16 cellular contexts compared by ENCODE assay signal in the genomic region with DNA sequence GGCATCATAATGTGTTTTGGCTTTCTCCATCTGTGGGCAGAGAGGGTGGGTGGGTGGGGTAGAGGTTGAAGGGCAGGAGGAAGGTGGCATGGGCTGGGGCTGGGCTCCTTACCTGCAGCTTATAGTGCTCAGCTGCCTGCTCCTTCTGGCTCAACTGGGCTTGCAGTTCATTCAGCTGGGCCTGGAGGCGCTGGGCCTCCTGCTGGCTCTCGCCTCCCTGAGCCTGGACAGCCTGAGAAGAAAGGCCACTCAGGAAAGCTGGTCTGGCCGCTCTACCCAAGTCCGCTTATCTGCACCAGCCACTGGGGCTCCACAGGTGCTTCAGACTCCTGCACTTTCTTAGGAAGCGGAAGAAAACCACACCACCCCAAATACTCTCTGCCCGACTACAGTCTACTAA. TPM values are rescaled to one million over a fixed set of nuclear protein-coding genes. Genes with fewer than 3 reads are reported as not detected.
DNase-seq lines count a peak whose midpoint lies in the region; ATAC-seq and TF ChIP-seq lines count a peak whose summit lies in the region.
"Had no signal": no experiment of that assay in that cellular context is flagged by ENCODE, and none has a peak within 500 bp of the region (broad histone marks: within the 10 kb centered on the region; RNA-seq: fewer than 3 reads in every experiment).

No MANE protein-coding gene starts in this region.

- H3K36me3 Mint-ChIP-seq in activated naive CD4-positive, alpha-beta T cell treated with anti-CD3 and anti-CD28 coated beads, Interleukin-2, amount 50 U/mL, for 24 hours = peaks cover 4% of the 10 kb centered on the region
- peaks cover 39% of the 10 kb centered on the region for H3K36me3 Mint-ChIP-seq in activated naive CD4-positive, alpha-beta T cell treated with anti-CD3 and anti-CD28 coated beads for 36 hours (ENCODE audit: low read depth)
- H3K36me3 Mint-ChIP-seq in brain = peaks cover 75% of the 10 kb centered on the region
- peaks cover 97% of the 10 kb centered on the region for H3K36me3 Mint-ChIP-seq in stimulated activated effector memory CD8-positive, alpha-beta T cell treated with anti-CD3 and anti-CD28 coated beads, Interleukin-12 subunit alpha, Interleukin-12 subunit beta, amount 100 ng/mL, for 72 hours

- TF ChIP-seq CTCF in GM13976 (IDR thresholded peaks at IDR 0.05; ENCODE audit: borderline replicate concordance, control extremely low read depth, extremely low read depth, insufficient read depth, missing control alignments) = no peak
- no peak for TF ChIP-seq CTCF in brain (conservative IDR thresholded peaks at IDR 0.05)

- H3K9me3 Mint-ChIP-seq in activated naive CD4-positive, alpha-beta T cell treated with anti-CD3 and anti-CD28 coated beads, Interleukin-2, amount 50 U/mL, for 24 hours = no peaks in the 10 kb centered on the region
- H3K9me3 Mint-ChIP-seq in activated naive CD4-positive, alpha-beta T cell treated with anti-CD3 and anti-CD28 coated beads for 36 hours = no peaks in the 10 kb centered on the region
- H3K9me3 Mint-ChIP-seq in brain = peaks cover 0 to 4% (median 0%) of the 10 kb centered on the region in 5 experiments
- H3K9me3 Mint-ChIP-seq in stimulated activated effector memory CD8-positive, alpha-beta T cell treated with anti-CD3 and anti-CD28 coated beads, Interleukin-12 subunit alpha, Interleukin-12 subunit beta, amount 100 ng/mL, for 72 hours = no peaks in the 10 kb centered on the region

- CTCF ChIA-PET in activated naive CD4-positive, alpha-beta T cell treated with anti-CD3 and anti-CD28 coated beads for 36 hours (lab: Charles Lee) = interaction anchor here (0.6 to 1.5 kb wide), 3 partner anchors 10 to 32 kb away, joined by 3 to 5 read pairs (median 4); no protein-coding TSS in a partner anchor

- peak overlapping the region; percentile 9 for H3K27ac Mint-ChIP-seq in activated naive CD4-positive, alpha-beta T cell treated with anti-CD3 and anti-CD28 coated beads, Interleukin-2, amount 50 U/mL, for 24 hours
- no peak overlapping the region for H3K27ac Mint-ChIP-seq in activated naive CD4-positive, alpha-beta T cell treated with anti-CD3 and anti-CD28 coated beads for 36 hours
- H3K27ac Mint-ChIP-seq in brain = peak overlapping the region in 3 of 5 experiments; percentile 76 to 89 (median 80)
- H3K27ac Mint-ChIP-seq in stimulated activated effector memory CD8-positive, alpha-beta T cell treated with anti-CD3 and anti-CD28 coated beads, Interleukin-12 subunit alpha, Interleukin-12 subunit beta, amount 100 ng/mL, for 72 hours = peak overlapping the region; percentile 59

- H3K27me3 Mint-ChIP-seq in activated naive CD4-positive, alpha-beta T cell treated with anti-CD3 and anti-CD28 coated beads, Interleukin-2, amount 50 U/mL, for 24 hours = no peaks in the 10 kb centered on the region
- H3K27me3 Mint-ChIP-seq in activated naive CD4-positive, alpha-beta T cell treated with anti-CD3 and anti-CD28 coated beads for 36 hours (ENCODE audit: low read depth) = no peaks in the 10 kb centered on the region
- no peaks in the 10 kb centered on the region for H3K27me3 Mint-ChIP-seq in brain
- H3K27me3 Mint-ChIP-seq: CD4-positive, CD25-positive, alpha-beta regulatory T cell had no signal

- in situ Hi-C loops in GM13976 (cut with MboI; ENCODE audit: low sequenced_read_pairs, unreplicated experiment) = no loop called here

- H3K4me3 Mint-ChIP-seq in activated naive CD4-positive, alpha-beta T cell treated with anti-CD3 and anti-CD28 coated beads, Interleukin-2, amount 50 U/mL, for 24 hours = no peak overlapping the region
- no peak overlapping the region for H3K4me3 Mint-ChIP-seq in activated naive CD4-positive, alpha-beta T cell treated with anti-CD3 and anti-CD28 coated beads for 36 hours
- no peak overlapping the region for H3K4me3 Mint-ChIP-seq in brain
- H3K4me3 Mint-ChIP-seq in stimulated activated effector memory CD8-positive, alpha-beta T cell treated with anti-CD3 and anti-CD28 coated beads, Interleukin-12 subunit alpha, Interleukin-12 subunit beta, amount 100 ng/mL, for 72 hours = no peak overlapping the region

- ATAC-seq in stimulated activated effector memory CD8-positive, alpha-beta T cell treated with anti-CD3 and anti-CD28 coated beads, Interleukin-12 subunit alpha, Interleukin-12 subunit beta, amount 100 ng/mL, for 72 hours = no peak
- ATAC-seq: PC-3 had no signal

- no peak for DNase-seq in activated naive CD4-positive, alpha-beta T cell treated with anti-CD3 and anti-CD28 coated beads for 36 hours
- peak; percentile 2 for DNase-seq in GM13976 (ENCODE audit: low spot score)
- DNase-seq in stimulated activated effector memory CD8-positive, alpha-beta T cell treated with anti-CD3 and anti-CD28 coated beads, Interleukin-12 subunit alpha, Interleukin-12 subunit beta, amount 100 ng/mL, for 72 hours (ENCODE audit: low spot score in 2 of 2) = no peak
- DNase-seq in NOMO-1 treated with DMSO at 0.1 percent for 48 hours (lab: John Stamatoyannopoulos, UW; ENCODE audit: unreplicated experiment) = no peak
- no peak for DNase-seq in epidermal melanocyte (ENCODE audit: insufficient read length, low spot score)
- DNase-seq: AML-193; CD4-positive, CD25-positive, alpha-beta regulatory T cell; DMS79 treated with DMSO at 0.1 percent for 48 hours; GDM1; MG63; NCI-H1105; NCI-H1694 treated with DMSO at 0.1 percent for 48 hours; NCI-H345; PC-3 had no signal

- intact Hi-C loops in activated naive CD4-positive, alpha-beta T cell treated with anti-CD3 and anti-CD28 coated beads for 36 hours (cut with micrococcal nuclease) = no loop called here

- no peaks in the 10 kb centered on the region for H3K4me1 Mint-ChIP-seq in activated naive CD4-positive, alpha-beta T cell treated with anti-CD3 and anti-CD28 coated beads, Interleukin-2, amount 50 U/mL, for 24 hours
- no peaks in the 10 kb centered on the region for H3K4me1 Mint-ChIP-seq in activated naive CD4-positive, alpha-beta T cell treated with anti-CD3 and anti-CD28 coated beads for 36 hours (ENCODE audit: low read depth)
- H3K4me1 Mint-ChIP-seq in brain = peaks cover 23% of the 10 kb centered on the region
- H3K4me1 Mint-ChIP-seq in stimulated activated effector memory CD8-positive, alpha-beta T cell treated with anti-CD3 and anti-CD28 coated beads, Interleukin-12 subunit alpha, Interleukin-12 subunit beta, amount 100 ng/mL, for 72 hours = peaks cover 14% of the 10 kb centered on the region

RNA-seq across cellular contexts. Expression of gene IL18BP, which starts 10.4 kb away (rescaled TPM):
- 1 to 10 TPM; 4.1 to 5.4 TPM for total RNA-seq in activated naive CD4-positive, alpha-beta T cell treated with anti-CD3 and anti-CD28 coated beads for 36 hours
- polyA plus RNA-seq in brain (ENCODE audit: insufficient read depth, low read depth, low replicate concordance) = 6.6 TPM
